In genomic region chr1:232183802-232184201, GRCh38 we compare ENCODE assay signal across 28 cellular contexts.
DNase-seq lines count a peak whose midpoint lies in the region; ATAC-seq, FAIRE-seq and TF ChIP-seq lines count a peak whose summit lies in the region.
"Had no signal": no experiment of that assay in that cellular context is flagged by ENCODE, and none has a peak within 500 bp of the region (broad histone marks: within the 10 kb centered on the region; RNA-seq: fewer than 3 reads in every experiment).

No MANE protein-coding gene starts in this region.

- no peaks in the 10 kb centered on the region for H3K23me2 ChIP-seq in H1 (ENCODE audit: low read depth, low read length)

- no peak overlapping the region for H4K5ac ChIP-seq in H1 (ENCODE audit: insufficient read length, low read depth, low read length)

- H3K4ac ChIP-seq in H1 (replicated peaks; ENCODE audit: insufficient read length, low read depth, low read length): no peak overlapping the region

- H3K36me3 ChIP-seq in SK-N-SH (replicated peaks in 1 of 2; ENCODE audit: control insufficient read depth in 1 of 2, insufficient read depth in 2 of 2, low read length in 1 of 2): no peaks in the 10 kb centered on the region
- H3K36me3 ChIP-seq in H1 (ENCODE audit: control insufficient read depth in 2 of 4, insufficient read depth in 4 of 4, low read length in 3 of 4): peaks cover 3 to 12% (median 8%) of the 10 kb centered on the region in 4 experiments; a peak in 6 of 8 replicates
- H3K36me3 ChIP-seq: ascending aorta, BLaER1, sigmoid colon, thyroid gland, vagina had no signal

- no peak overlapping the region for H3K56ac ChIP-seq in H1 (replicated peaks; ENCODE audit: insufficient read length, low read depth, low read length)

- ATAC-seq in SK-N-SH treated with all-trans-retinoic acid at 6 μM for 48 hours (no peak), HG03135 (IDR thresholded peaks at IDR 0.05; ENCODE audit: unreplicated experiment) (no peak)
- ATAC-seq: activated CD4-positive, CD25-positive, alpha-beta regulatory T cell treated with anti-CD3 and anti-CD28 coated beads, Interleukin-2, amount 50 U/mL, for 24 hours; effector memory CD8-positive, alpha-beta T cell; GM23338; T-helper 17 cell had no signal

- no peak overlapping the region for H3K14ac ChIP-seq in H1 (ENCODE audit: insufficient read length)

- DNase-seq in SK-N-SH: no peak
- peak; percentile 3 to 17 for DNase-seq in NCI-H526 (lab: John Stamatoyannopoulos, UW)
- DNase-seq in H1 (ENCODE audit: low read depth in 1 of 2, low spot score in 2 of 2): no peak
- no peak for DNase-seq in SKM-1 (lab: John Stamatoyannopoulos, UW; ENCODE audit: unreplicated experiment)
- DNase-seq in T-helper 9 cell: no peak
- DNase-seq: activated CD4-positive, alpha-beta T cell treated with anti-CD3 and anti-CD28 coated beads, Interleukin-2, amount 50 U/mL, for 48 hours; activated T-cell treated with anti-CD3 and anti-CD28 coated beads, Interleukin-2, amount 50 U/mL, for 48 hours; cortex of kidney; DND-41; effector memory CD8-positive, alpha-beta T cell; IMR-90; midbrain; naive B cell; NCI-H1048; NCI-H2081; sigmoid colon; stimulated activated CD4-positive, alpha-beta T cell treated with anti-CD3 and anti-CD28 coated beads, Interleukin-4, amount 100 ng/mL, for 1 hour; T-helper 17 cell; thyroid gland had no signal

- no peak overlapping the region for H4K91ac ChIP-seq in H1 (replicated peaks; ENCODE audit: insufficient read length, low read length)

- CTCF ChIA-PET in SK-N-SH (lab: Yijun Ruan, JAX): interaction anchor here (1.0 kb wide), 1 partner anchor 28 kb away, joined by 3 read pairs; no protein-coding TSS in a partner anchor
- CTCF ChIA-PET in H1 (lab: Charles Lee; ENCODE audit: partially characterized antibody): interaction anchor here (1.0 to 1.9 kb wide), 2 partner anchors 24 to 125 kb away, joined by 3 to 5 read pairs; no protein-coding TSS in a partner anchor

- no peak overlapping the region for H2AK5ac ChIP-seq in H1 (ENCODE audit: low read depth, low read length)

- H3K9me3 ChIP-seq in SK-N-SH: no peaks in the 10 kb centered on the region
- H3K9me3 ChIP-seq in H1 (ENCODE audit: insufficient read depth in 2 of 2, low read depth in 1 of 2, low read length in 1 of 2): no peaks in the 10 kb centered on the region
- H3K9me3 ChIP-seq: ascending aorta, BLaER1, sigmoid colon, thyroid gland, vagina had no signal

- no peaks in the 10 kb centered on the region for H4K20me1 ChIP-seq in SK-N-SH (ENCODE audit: insufficient read depth)
- H4K20me1 ChIP-seq in H1 (replicated peaks in 1 of 2; ENCODE audit: control insufficient read depth in 1 of 2, insufficient read depth in 2 of 2, low read length in 2 of 2): peaks cover 0 to 8% of the 10 kb centered on the region in 2 experiments
- H4K20me1 ChIP-seq: BLaER1 had no signal

- no peak overlapping the region for H4K8ac ChIP-seq in H1 (ENCODE audit: extremely low read depth, insufficient read depth, low read length)

- no peaks in the 10 kb centered on the region; the same call in 1 of the 2 replicates for H3K79me1 ChIP-seq in H1 (ENCODE audit: low read depth, low read length)

- no peak overlapping the region for H2BK120ac ChIP-seq in H1 (replicated peaks; ENCODE audit: low read depth, low read length)

- H3K79me2 ChIP-seq in SK-N-SH (ENCODE audit: insufficient read depth) (no peaks in the 10 kb centered on the region), H1 (ENCODE audit: control insufficient read depth in 1 of 2, insufficient read depth in 2 of 2, low read length in 2 of 2) (no peaks in the 10 kb centered on the region)

- no peak overlapping the region for H2BK5ac ChIP-seq in H1 (ENCODE audit: low read depth, low read length)

- no peak overlapping the region for H3K4me2 ChIP-seq in SK-N-SH
- no peak overlapping the region for H3K4me2 ChIP-seq in H1 (ENCODE audit: insufficient read depth in 1 of 2, low read depth in 2 of 2, low read length in 2 of 2)
- H3K4me2 ChIP-seq: BLaER1, GM23338 had no signal

- no peak overlapping the region for H3K27ac ChIP-seq in SK-N-SH (ENCODE audit: low read depth in 2 of 2, low read length in 1 of 2)
- H3K27ac ChIP-seq in H1 (ENCODE audit: low read depth, low read length): no peak overlapping the region
- H3K27ac ChIP-seq: ascending aorta, BLaER1, sigmoid colon, SK-N-MC, thyroid gland, vagina had no signal

- no peaks in the 10 kb centered on the region for H3K9me2 ChIP-seq in SK-N-SH

- H3K4me3 ChIP-seq in SK-N-SH (ENCODE audit: low read depth in 2 of 2, low read length in 1 of 2) (no peak overlapping the region), H1 (ENCODE audit: extremely low read depth in 1 of 4, insufficient read depth in 2 of 4, low read depth in 3 of 4, low read length in 4 of 4) (no peak overlapping the region)
- H3K4me3 ChIP-seq: ascending aorta, BLaER1, GM23338, sigmoid colon, SK-N-MC, thyroid gland, vagina had no signal

- TF ChIP-seq POLR2A in H1 (IDR thresholded peaks at IDR 0.05; ENCODE audit: control extremely low read depth in 1 of 2, low read depth in 2 of 2, low read length in 2 of 2): no peak

- H2AFZ ChIP-seq in SK-N-SH (ENCODE audit: low read depth) (no peak overlapping the region), H1 (ENCODE audit: low read length) (no peak overlapping the region)
- H2AFZ ChIP-seq: GM23338 had no signal

- H3K23ac ChIP-seq in H1 (ENCODE audit: insufficient read length): no peak overlapping the region

- H2BK20ac ChIP-seq in H1 (ENCODE audit: low read length): no peak overlapping the region

- H3K4me1 ChIP-seq in SK-N-SH (ENCODE audit: control insufficient read depth in 1 of 2, insufficient read depth in 2 of 2, low read depth in 1 of 2, low read length in 1 of 2): peaks cover 0 to 8% of the 10 kb centered on the region in 2 experiments; a peak in 1 of 4 replicates
- peaks cover 0 to 8% (median 3%) of the 10 kb centered on the region in 4 experiments; a peak in 4 of 7 replicates for H3K4me1 ChIP-seq in H1 (replicated peaks in 1 of 4; ENCODE audit: control insufficient read depth in 3 of 4, insufficient read depth in 4 of 4, low read length in 3 of 4)
- H3K4me1 ChIP-seq: BLaER1, sigmoid colon, vagina had no signal

- POLR2A ChIA-PET in SK-N-SH (lab: Yijun Ruan, JAX) (no interaction called here), H1 (lab: Charles Lee; ENCODE audit: partially characterized antibody) (interaction anchor here (0.9 to 1.4 kb wide), 2 partner anchors 8 to 13 kb away, joined by 3 to 4 read pairs; no protein-coding TSS in a partner anchor)

- H2BK12ac ChIP-seq in H1 (ENCODE audit: low read depth, low read length): no peak overlapping the region

- no peaks in the 10 kb centered on the region for H3K27me3 ChIP-seq in SK-N-SH (ENCODE audit: insufficient read depth)
- H3K27me3 ChIP-seq in H1 (replicated peaks in 1 of 4; ENCODE audit: control insufficient read depth in 3 of 4, extremely low read depth in 1 of 4, insufficient read depth in 3 of 4, low read length in 3 of 4): no peaks in the 10 kb centered on the region; a peak in 1 of 7 replicates
- H3K27me3 ChIP-seq: ascending aorta, BLaER1, sigmoid colon, thyroid gland, vagina had no signal

- TF ChIP-seq RAD21 in SK-N-SH (IDR thresholded peaks at IDR 0.05; ENCODE audit: low read length) (peak; percentile 30), H1 (IDR thresholded peaks at IDR 0.05 in 1 of 2, conservative IDR thresholded peaks at IDR 0.05 in 1 of 2; ENCODE audit: low read depth in 2 of 2, low read length in 2 of 2) (peak; percentile 14 to 41; a peak in 3 of 4 replicates)

- H3K18ac ChIP-seq in H1 (ENCODE audit: extremely low read depth, low read length): no peak overlapping the region

- no peak for TF ChIP-seq CTCF in SK-N-SH (IDR thresholded peaks at IDR 0.05)
- TF ChIP-seq CTCF in H1 (IDR thresholded peaks at IDR 0.05; ENCODE audit: control extremely low read depth in 1 of 3, insufficient read depth in 1 of 3, low read depth in 1 of 3, low read length in 3 of 3): no peak

- no peak for TF ChIP-seq EP300 in SK-N-SH (IDR thresholded peaks at IDR 0.05; ENCODE audit: borderline replicate concordance in 1 of 2, low read depth in 1 of 2, low read length in 1 of 2)
- TF ChIP-seq EP300 in H1 (IDR thresholded peaks at IDR 0.05; ENCODE audit: borderline replicate concordance in 1 of 2, low read depth in 2 of 2, low read length in 2 of 2): no peak

- no peaks in the 10 kb centered on the region for H3F3A ChIP-seq in SK-N-SH (replicated peaks; ENCODE audit: insufficient read depth)

- H3K9ac ChIP-seq in SK-N-SH: no peak overlapping the region
- H3K9ac ChIP-seq in H1 (replicated peaks in 1 of 4; ENCODE audit: extremely low read depth in 1 of 4, low read depth in 3 of 4, low read length in 3 of 4): no peak overlapping the region
- H3K9ac ChIP-seq: BLaER1 had no signal

- no peak for FAIRE-seq in H1 (lab: Jason Lieb, UNC)
- FAIRE-seq: frontal cortex had no signal

- H2BK15ac ChIP-seq in H1 (ENCODE audit: low read length): no peak overlapping the region

TF ChIP-seq in SK-N-SH treated with all-trans-retinoic acid at 6 μM for 48 hours, 23 proteins besides CTCF, POLR2A, EP300 and RAD21 (continues in another document):
- TF ChIP-seq TOX (CRISPR knock-in tag; IDR thresholded peaks at IDR 0.05; ENCODE audit: borderline replicate concordance): no peak
- TF ChIP-seq SNAI2 (CRISPR knock-in tag; IDR thresholded peaks at IDR 0.05): no peak

TF ChIP-seq in H1, 55 proteins besides CTCF, POLR2A, EP300 and RAD21:
- TF ChIP-seq RFX5 (IDR thresholded peaks at IDR 0.05; ENCODE audit: borderline replicate concordance, low read depth, low read length): no peak

Comparison
In these comparisons a context has a peak if more than half of its experiments do, and no peak if none do; other contexts are left out.
1. DNase-seq: peak in NCI-H526 (2 of 2); none in SK-N-SH (single experiment), H1 (0 of 2), SKM-1 (single experiment) and T-helper 9 cell (single experiment).
2. Of the 17 proteins assayed by ChIP-seq in both H1 and SK-N-SH: peak only in H1: none; only in SK-N-SH: none; in both: RAD21; in neither: 16.